Comparison of ENCODE assay signal across 8 cellular contexts in the genomic region with DNA sequence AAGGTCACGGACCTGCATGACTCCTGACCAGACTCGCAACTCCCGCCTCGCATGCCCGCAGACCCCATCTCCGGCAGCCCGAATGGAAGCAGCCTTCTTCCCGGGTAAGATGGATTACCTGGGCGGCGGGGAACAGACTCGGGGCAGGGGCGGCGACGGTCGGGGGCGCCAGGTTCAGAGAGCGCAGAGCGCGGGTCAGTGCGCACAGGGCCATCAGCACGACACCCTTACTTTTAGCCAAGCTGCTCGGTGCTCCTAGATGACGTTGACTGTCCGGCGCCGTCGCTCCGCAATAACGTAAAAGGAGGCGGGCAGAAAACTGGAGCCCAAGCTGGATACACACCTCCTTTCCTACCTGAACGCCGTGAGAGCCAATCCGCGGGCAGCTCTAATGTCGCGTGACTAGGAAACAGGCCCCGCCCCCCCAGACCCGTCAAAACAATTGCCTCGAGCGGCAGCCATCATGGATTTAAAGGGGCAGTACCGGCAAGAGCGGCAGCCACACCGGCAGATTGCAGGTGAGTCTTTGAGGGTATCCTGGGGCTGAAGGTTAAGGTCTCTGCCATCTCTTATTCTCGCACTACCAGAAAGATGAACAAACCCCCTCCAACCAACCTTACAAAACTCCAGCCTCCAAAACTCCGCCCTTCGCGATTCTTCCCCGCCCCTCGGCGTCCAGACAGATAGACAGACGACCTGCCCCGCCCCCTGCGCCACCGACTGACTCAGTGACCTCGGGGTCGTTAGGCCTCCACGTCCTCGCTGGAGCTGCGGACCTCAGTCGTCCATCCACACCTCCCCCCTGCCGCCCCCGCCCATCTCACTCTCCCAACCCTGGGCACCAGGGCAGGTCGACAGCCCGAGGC. TPM values are rescaled to one million over a fixed set of nuclear protein-coding genes. Genes with fewer than 3 reads are reported as not detected.
DNase-seq lines count a peak whose midpoint lies in the region; ATAC-seq, FAIRE-seq and TF ChIP-seq lines count a peak whose summit lies in the region.

TSS of gene KLC4 (plus strand) at position 464 of the 866 bp plus-strand sequence. CDS start 1,705 bp downstream, outside the sequence.
TSS of gene MRPL2 (minus strand) at position 267 of the 866 bp plus-strand sequence. CDS start at position 214, 53 bp downstream.

- H3K79me2 ChIP-seq in keratinocyte (ENCODE audit: control insufficient read depth, insufficient read depth, low read length) = peaks cover 16% of the 10 kb centered on the region

- no peaks in the 10 kb centered on the region for H3K9me3 ChIP-seq in keratinocyte (ENCODE audit: control insufficient read depth, low read depth, low read length)

- dilution Hi-C loops in keratinocyte (cut with MboI; ENCODE audit: extremely low pct_ligation_motif_present, low sequenced_read_pairs) = no loop called here

- DNase-seq in AG09319 (ENCODE audit: extremely low read depth, low read depth) (peak; percentile 93), NCI-H446 treated with DMSO at 0.1 percent for 48 hours (lab: John Stamatoyannopoulos, UW) (peak; percentile 98), cerebellum (ENCODE audit: low spot score) (peak; percentile 100), keratinocyte (ENCODE audit: low read depth, low spot score) (peak; percentile 89)
- DNase-seq in activated CD4-positive, CD25-positive, alpha-beta regulatory T cell treated with anti-CD3 and anti-CD28 coated beads, Interleukin-2, amount 50 U/mL, for 72 hours = peak; percentile 92
- DNase-seq in stimulated activated CD4-positive, alpha-beta T cell treated with anti-CD3 and anti-CD28 coated beads, Interleukin-15, amount 100 ng/mL, for 1 hour (ENCODE audit: low read depth in 1 of 2, low spot score in 1 of 2) = peak; percentile 90 to 93

- H3K4me1 ChIP-seq in keratinocyte (ENCODE audit: control insufficient read depth, extremely low read depth, insufficient read depth, low read length) = peaks cover 12% of the 10 kb centered on the region

- ATAC-seq in GM19035 (IDR thresholded peaks at IDR 0.05; ENCODE audit: unreplicated experiment) (peak; percentile 90), HG03354 (IDR thresholded peaks at IDR 0.05; ENCODE audit: poor library complexity, severe bottlenecking, unreplicated experiment) (peak; percentile 91)

- peaks cover 6 to 18% of the 10 kb centered on the region in 2 experiments for H3K36me3 ChIP-seq in keratinocyte (ENCODE audit: control insufficient read depth in 2 of 2, extremely low read depth in 1 of 2, insufficient read depth in 2 of 2, low read length in 2 of 2)

- H3K4me3 ChIP-seq in keratinocyte (ENCODE audit: control insufficient read depth in 2 of 3, extremely low read depth in 1 of 3, insufficient read depth in 2 of 3, low read depth in 1 of 3, low read length in 3 of 3) = peak within 1 kb of the TSS; percentile 56 to 100 (median 99)

- H3K27me3 ChIP-seq in keratinocyte (ENCODE audit: control insufficient read depth, extremely low read depth, insufficient read depth, low read length) = no peaks in the 10 kb centered on the region

- peak within 1 kb of the TSS; percentile 98 for H3K9ac ChIP-seq in keratinocyte (ENCODE audit: control insufficient read depth, extremely low read depth, insufficient read depth, low read length)

- H3K4me2 ChIP-seq in keratinocyte (ENCODE audit: control insufficient read depth, extremely low read depth, insufficient read depth, low read depth, low read length) = peak within 1 kb of the TSS; percentile 90

- H3K9me1 ChIP-seq in keratinocyte (ENCODE audit: control insufficient read depth, extremely low read depth, insufficient read depth, low read length) = no peaks in the 10 kb centered on the region

- peak within 1 kb of the TSS; percentile 99 for H3K27ac ChIP-seq in keratinocyte (ENCODE audit: control insufficient read depth, insufficient read depth, low read length)

- no peaks in the 10 kb centered on the region for H4K20me1 ChIP-seq in keratinocyte (ENCODE audit: control insufficient read depth, extremely low read depth, insufficient read depth, low read length)

- TF ChIP-seq CTCF in AG09319 (IDR thresholded peaks at IDR 0.05; ENCODE audit: low read depth, low read length) (no peak), keratinocyte (optimal IDR thresholded peaks at IDR 0.05 in 1 of 3, IDR thresholded peaks at IDR 0.05 in 1 of 3, conservative IDR thresholded peaks at IDR 0.05 in 1 of 3; ENCODE audit: extremely low read depth in 1 of 3, insufficient read depth in 2 of 3, low read length in 3 of 3) (no peak)

- FAIRE-seq in keratinocyte (lab: Jason Lieb, UNC) = peak; percentile 58

- H2AFZ ChIP-seq in keratinocyte (ENCODE audit: control insufficient read depth, low read length) = peak within 1 kb of the TSS; percentile 99

RNA-seq across cellular contexts. Expression of gene KLC4, which starts in this region (rescaled TPM):
- total RNA-seq in cerebellum = 25.1 TPM
- 8.3 to 15.2 TPM (median 8.8 TPM) in 3 replicates for polyA plus RNA-seq in keratinocyte
- polyA plus RNA-seq in keratinocyte (2011; ENCODE audit: low read depth) = 7.9 TPM
- polyA plus RNA-seq in keratinocyte (2011; cell fraction: cytosol; rRNA removed) = 3.9 and 5.4 TPM in 2 replicates
- 24.8 and 29.9 TPM in 2 replicates for polyA plus RNA-seq in keratinocyte (2011; cell fraction: nucleus; rRNA removed)
- polyA plus RNA-seq in keratinocyte (2012; ENCODE audit: low replicate concordance) = 9.3 and 10.9 TPM in 2 replicates
- polyA minus RNA-seq in keratinocyte = 8.7 to 20.4 TPM (median 12.8 TPM) in 3 replicates
- 6.7 TPM for polyA minus RNA-seq in keratinocyte (2011; cell fraction: cytosol; rRNA and poly(A)+ RNA removed)
- 6.4 and 11.9 TPM in 2 replicates for polyA minus RNA-seq in keratinocyte (2011; cell fraction: nucleus; rRNA and poly(A)+ RNA removed)

RNA-seq across cellular contexts. Expression of gene MRPL2, which starts in this region (rescaled TPM):
- 5.6 TPM for total RNA-seq in cerebellum
- 25.6 to 36.0 TPM (median 27.4 TPM) in 3 replicates for polyA plus RNA-seq in keratinocyte
- polyA plus RNA-seq in keratinocyte (2011; ENCODE audit: low read depth) = 21.2 TPM
- 13.2 and 21.0 TPM in 2 replicates for polyA plus RNA-seq in keratinocyte (2011; cell fraction: cytosol; rRNA removed)
- polyA plus RNA-seq in keratinocyte (2011; cell fraction: nucleus; rRNA removed) = 24.3 and 33.7 TPM in 2 replicates
- polyA plus RNA-seq in keratinocyte (2012; ENCODE audit: low replicate concordance) = 52.2 and 59.4 TPM in 2 replicates
- polyA minus RNA-seq in keratinocyte = 12.1 to 26.4 TPM (median 12.9 TPM) in 3 replicates
- polyA minus RNA-seq in keratinocyte (2011; cell fraction: cytosol; rRNA and poly(A)+ RNA removed) = 37.8 TPM
- polyA minus RNA-seq in keratinocyte (2011; cell fraction: nucleus; rRNA and poly(A)+ RNA removed) = 6.5 and 8.2 TPM in 2 replicates

Comparison
In these comparisons a context has a peak if more than half of its experiments do, and no peak if none do; other contexts are left out.
1. Peak in every context shown above with its lines: DNase-seq, ATAC-seq, H3K4me3 ChIP-seq and H3K27ac ChIP-seq.